1 cellular context compared by ENCODE assay signal in genomic region chr7:90625051-90625450, GRCh38.
TF ChIP-seq lines count a peak whose summit lies in the region.

No MANE protein-coding gene starts in this region.

TF ChIP-seq in H1, 55 proteins besides CTCF, POLR2A, EP300 and RAD21:
- no peak for TF ChIP-seq CTBP2 (IDR thresholded peaks at IDR 0.05; ENCODE audit: borderline replicate concordance, insufficient read depth, insufficient read length, low read length)
- TF ChIP-seq BRCA1 (IDR thresholded peaks at IDR 0.05; ENCODE audit: low read depth, low read length) = no peak
- TF ChIP-seq GTF2F1 (IDR thresholded peaks at IDR 0.05; ENCODE audit: borderline replicate concordance, low read depth, low read length) = no peak
TF ChIP-seq in H1: peak in this region for 0.
